28 cellular contexts compared by ENCODE assay signal in genomic region chr5:1410156-1411014, GRCh38. TPM values are rescaled to one million over a fixed set of nuclear protein-coding genes. Genes with fewer than 3 reads are reported as not detected.
"Had no signal": no experiment of that assay in that cellular context is flagged by ENCODE, and none has a peak within 500 bp of the region (broad histone marks: within the 10 kb centered on the region; RNA-seq: fewer than 3 reads in every experiment).

No MANE protein-coding gene starts in this region.

- DNase-seq: activated CD4-positive, alpha-beta T cell treated with anti-CD3 and anti-CD28 coated beads for 1 hour; activated CD4-positive, alpha-beta T cell treated with anti-CD3 and anti-CD28 coated beads, Interleukin-2, amount 50 U/mL, for 4 hours; activated CD8-positive, alpha-beta memory T cell treated with anti-CD3 and anti-CD28 coated beads for 24 hours; activated CD8-positive, alpha-beta memory T cell treated with anti-CD3 and anti-CD28 coated beads, Interleukin-2, amount 50 U/mL, for 4 hours; activated effector memory CD4-positive, alpha-beta T cell treated with Interleukin-2 at 50 U/mL for 16 hours; activated naive CD4-positive, alpha-beta T cell treated with anti-CD3 and anti-CD28 coated beads for 36 hours; activated naive CD8-positive, alpha-beta T cell treated with anti-CD3 and anti-CD28 coated beads, Interleukin-2, amount 10 ng/mL, durations not matched to agents 7 days and 5 days; activated T-cell treated with anti-CD3 and anti-CD28 coated beads, Interleukin-2, amount 50 U/mL, for 4 hours; amniotic stem cell; effector CD4-positive, alpha-beta T cell; naive thymus-derived CD4-positive, alpha-beta T cell; retina; stimulated activated CD4-positive, alpha-beta T cell treated with anti-CD3 and anti-CD28 coated beads, Interleukin-1b, Interleukin-23, amount 100 ng/mL, for 48 hours; stimulated activated naive CD8-positive, alpha-beta T cell treated with anti-CD3 and anti-CD28 coated beads, Interleukin-15, amount 100 ng/mL, for 72 hours; T-helper 1 cell; WERI-Rb-1 had no signal

- H3K27ac Mint-ChIP-seq: activated naive CD4-positive, alpha-beta T cell treated with anti-CD3 and anti-CD28 coated beads for 36 hours; activated naive CD8-positive, alpha-beta T cell treated with anti-CD3 and anti-CD28 coated beads, Interleukin-2, amount 10 ng/mL, durations not matched to agents 7 days and 5 days; dendritic cell treated with granulocyte-macrophage colony-stimulating factor and Interleukin-4, amounts not matched to agents 40 ng/mL and 50 ng/mL, for 4 days; naive thymus-derived CD4-positive, alpha-beta T cell; stimulated activated effector memory CD8-positive, alpha-beta T cell treated with anti-CD3 and anti-CD28 coated beads, Interleukin-12 subunit alpha, Interleukin-12 subunit beta, amount 100 ng/mL, for 72 hours; stimulated activated naive CD8-positive, alpha-beta T cell treated with anti-CD3 and anti-CD28 coated beads, Interleukin-15, amount 100 ng/mL, for 72 hours had no signal

- H3K36me3 ChIP-seq: heart left ventricle, tibial nerve, vagina, WERI-Rb-1 had no signal

- H3K4me3 ChIP-seq: heart left ventricle, tibial nerve, vagina had no signal

- H3K9me3 ChIP-seq: heart left ventricle, tibial nerve, vagina had no signal

- H3K4me3 Mint-ChIP-seq: activated naive CD4-positive, alpha-beta T cell treated with anti-CD3 and anti-CD28 coated beads for 36 hours; activated naive CD8-positive, alpha-beta T cell treated with anti-CD3 and anti-CD28 coated beads, Interleukin-2, amount 10 ng/mL, durations not matched to agents 7 days and 5 days; activated T-cell treated with anti-CD3 and anti-CD28 coated beads, Interleukin-2, amount 50 U/mL, for 4 hours; dendritic cell treated with granulocyte-macrophage colony-stimulating factor and Interleukin-4, amounts not matched to agents 40 ng/mL and 50 ng/mL, for 4 days; naive thymus-derived CD4-positive, alpha-beta T cell; neural crest cell; stimulated activated effector memory CD8-positive, alpha-beta T cell treated with anti-CD3 and anti-CD28 coated beads, Interleukin-12 subunit alpha, Interleukin-12 subunit beta, amount 100 ng/mL, for 72 hours; stimulated activated naive CD8-positive, alpha-beta T cell treated with anti-CD3 and anti-CD28 coated beads, Interleukin-15, amount 100 ng/mL, for 72 hours had no signal

- H3K27ac ChIP-seq: heart left ventricle, tibial nerve, vagina, WERI-Rb-1 had no signal

- H3K4me1 Mint-ChIP-seq: activated naive CD8-positive, alpha-beta T cell treated with anti-CD3 and anti-CD28 coated beads, Interleukin-2, amount 10 ng/mL, durations not matched to agents 7 days and 5 days; naive thymus-derived CD4-positive, alpha-beta T cell; stimulated activated naive CD8-positive, alpha-beta T cell treated with anti-CD3 and anti-CD28 coated beads, Interleukin-15, amount 100 ng/mL, for 72 hours had no signal

- H3K4me1 ChIP-seq: heart left ventricle, tibial nerve, vagina had no signal

- FAIRE-seq: endometrium, keratinocyte, TTC549 had no signal

- H3K9me3 Mint-ChIP-seq: activated naive CD4-positive, alpha-beta T cell treated with anti-CD3 and anti-CD28 coated beads for 36 hours; activated naive CD8-positive, alpha-beta T cell treated with anti-CD3 and anti-CD28 coated beads, Interleukin-2, amount 10 ng/mL, durations not matched to agents 7 days and 5 days; activated T-cell treated with anti-CD3 and anti-CD28 coated beads, Interleukin-2, amount 50 U/mL, for 4 hours; dendritic cell treated with granulocyte-macrophage colony-stimulating factor and Interleukin-4, amounts not matched to agents 40 ng/mL and 50 ng/mL, for 4 days; neural crest cell; stimulated activated effector memory CD8-positive, alpha-beta T cell treated with anti-CD3 and anti-CD28 coated beads, Interleukin-12 subunit alpha, Interleukin-12 subunit beta, amount 100 ng/mL, for 72 hours; stimulated activated naive CD8-positive, alpha-beta T cell treated with anti-CD3 and anti-CD28 coated beads, Interleukin-15, amount 100 ng/mL, for 72 hours had no signal

- H3K36me3 Mint-ChIP-seq: activated naive CD8-positive, alpha-beta T cell treated with anti-CD3 and anti-CD28 coated beads, Interleukin-2, amount 10 ng/mL, durations not matched to agents 7 days and 5 days; naive thymus-derived CD4-positive, alpha-beta T cell; stimulated activated effector memory CD8-positive, alpha-beta T cell treated with anti-CD3 and anti-CD28 coated beads, Interleukin-12 subunit alpha, Interleukin-12 subunit beta, amount 100 ng/mL, for 72 hours had no signal

- H3K27me3 ChIP-seq: vagina had no signal

RNA-seq across cellular contexts. Expression of gene SLC6A3, which starts 34.9 kb away (rescaled TPM):
- total RNA-seq: activated naive CD4-positive, alpha-beta T cell treated with anti-CD3 and anti-CD28 coated beads for 36 hours; activated T-cell treated with anti-CD3 and anti-CD28 coated beads, Interleukin-2, amount 50 U/mL, for 4 hours; epithelial cell of proximal tubule; fibroblast of villous mesenchyme; lung microvascular endothelial cell had no signal
- polyA plus RNA-seq: naive thymus-derived CD4-positive, alpha-beta T cell had no signal
